In the genomic region with DNA sequence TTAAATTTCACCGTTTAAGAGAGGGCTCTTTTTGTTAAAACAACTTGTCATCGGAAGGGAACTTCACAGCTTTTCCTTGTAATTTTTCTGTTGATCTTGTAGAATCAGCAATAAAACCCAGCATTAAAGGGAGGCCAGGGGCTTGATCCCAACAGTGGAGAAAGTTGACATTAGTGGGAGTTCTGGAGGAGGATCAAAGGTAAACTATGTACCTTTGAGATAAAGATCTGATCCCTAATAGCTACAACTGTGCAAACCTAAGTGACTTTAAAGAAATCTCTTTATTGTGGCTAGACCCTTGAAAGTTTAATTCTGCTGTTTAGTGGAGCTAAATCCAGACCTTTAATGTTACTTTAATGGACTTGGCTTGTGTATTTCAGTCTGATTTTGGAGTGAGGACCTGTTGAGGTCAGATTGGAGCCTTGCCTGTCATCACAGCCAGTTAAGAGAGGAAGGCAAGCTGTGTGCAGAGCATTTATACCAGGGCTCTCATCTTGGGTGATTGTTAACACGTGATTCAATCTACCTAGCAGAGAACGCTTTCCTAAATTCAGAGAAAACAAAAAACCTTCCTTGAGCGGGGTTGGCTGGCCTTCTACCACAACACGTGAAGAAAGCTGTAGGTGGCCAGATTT, we compare ENCODE assay signal across 1 cellular context.
TF ChIP-seq lines count a peak whose summit lies in the region.

No MANE protein-coding gene starts in this region.

TF ChIP-seq in GM23338, 12 proteins besides CTCF, POLR2A, EP300 and RAD21:
- TF ChIP-seq, protein P1, sequence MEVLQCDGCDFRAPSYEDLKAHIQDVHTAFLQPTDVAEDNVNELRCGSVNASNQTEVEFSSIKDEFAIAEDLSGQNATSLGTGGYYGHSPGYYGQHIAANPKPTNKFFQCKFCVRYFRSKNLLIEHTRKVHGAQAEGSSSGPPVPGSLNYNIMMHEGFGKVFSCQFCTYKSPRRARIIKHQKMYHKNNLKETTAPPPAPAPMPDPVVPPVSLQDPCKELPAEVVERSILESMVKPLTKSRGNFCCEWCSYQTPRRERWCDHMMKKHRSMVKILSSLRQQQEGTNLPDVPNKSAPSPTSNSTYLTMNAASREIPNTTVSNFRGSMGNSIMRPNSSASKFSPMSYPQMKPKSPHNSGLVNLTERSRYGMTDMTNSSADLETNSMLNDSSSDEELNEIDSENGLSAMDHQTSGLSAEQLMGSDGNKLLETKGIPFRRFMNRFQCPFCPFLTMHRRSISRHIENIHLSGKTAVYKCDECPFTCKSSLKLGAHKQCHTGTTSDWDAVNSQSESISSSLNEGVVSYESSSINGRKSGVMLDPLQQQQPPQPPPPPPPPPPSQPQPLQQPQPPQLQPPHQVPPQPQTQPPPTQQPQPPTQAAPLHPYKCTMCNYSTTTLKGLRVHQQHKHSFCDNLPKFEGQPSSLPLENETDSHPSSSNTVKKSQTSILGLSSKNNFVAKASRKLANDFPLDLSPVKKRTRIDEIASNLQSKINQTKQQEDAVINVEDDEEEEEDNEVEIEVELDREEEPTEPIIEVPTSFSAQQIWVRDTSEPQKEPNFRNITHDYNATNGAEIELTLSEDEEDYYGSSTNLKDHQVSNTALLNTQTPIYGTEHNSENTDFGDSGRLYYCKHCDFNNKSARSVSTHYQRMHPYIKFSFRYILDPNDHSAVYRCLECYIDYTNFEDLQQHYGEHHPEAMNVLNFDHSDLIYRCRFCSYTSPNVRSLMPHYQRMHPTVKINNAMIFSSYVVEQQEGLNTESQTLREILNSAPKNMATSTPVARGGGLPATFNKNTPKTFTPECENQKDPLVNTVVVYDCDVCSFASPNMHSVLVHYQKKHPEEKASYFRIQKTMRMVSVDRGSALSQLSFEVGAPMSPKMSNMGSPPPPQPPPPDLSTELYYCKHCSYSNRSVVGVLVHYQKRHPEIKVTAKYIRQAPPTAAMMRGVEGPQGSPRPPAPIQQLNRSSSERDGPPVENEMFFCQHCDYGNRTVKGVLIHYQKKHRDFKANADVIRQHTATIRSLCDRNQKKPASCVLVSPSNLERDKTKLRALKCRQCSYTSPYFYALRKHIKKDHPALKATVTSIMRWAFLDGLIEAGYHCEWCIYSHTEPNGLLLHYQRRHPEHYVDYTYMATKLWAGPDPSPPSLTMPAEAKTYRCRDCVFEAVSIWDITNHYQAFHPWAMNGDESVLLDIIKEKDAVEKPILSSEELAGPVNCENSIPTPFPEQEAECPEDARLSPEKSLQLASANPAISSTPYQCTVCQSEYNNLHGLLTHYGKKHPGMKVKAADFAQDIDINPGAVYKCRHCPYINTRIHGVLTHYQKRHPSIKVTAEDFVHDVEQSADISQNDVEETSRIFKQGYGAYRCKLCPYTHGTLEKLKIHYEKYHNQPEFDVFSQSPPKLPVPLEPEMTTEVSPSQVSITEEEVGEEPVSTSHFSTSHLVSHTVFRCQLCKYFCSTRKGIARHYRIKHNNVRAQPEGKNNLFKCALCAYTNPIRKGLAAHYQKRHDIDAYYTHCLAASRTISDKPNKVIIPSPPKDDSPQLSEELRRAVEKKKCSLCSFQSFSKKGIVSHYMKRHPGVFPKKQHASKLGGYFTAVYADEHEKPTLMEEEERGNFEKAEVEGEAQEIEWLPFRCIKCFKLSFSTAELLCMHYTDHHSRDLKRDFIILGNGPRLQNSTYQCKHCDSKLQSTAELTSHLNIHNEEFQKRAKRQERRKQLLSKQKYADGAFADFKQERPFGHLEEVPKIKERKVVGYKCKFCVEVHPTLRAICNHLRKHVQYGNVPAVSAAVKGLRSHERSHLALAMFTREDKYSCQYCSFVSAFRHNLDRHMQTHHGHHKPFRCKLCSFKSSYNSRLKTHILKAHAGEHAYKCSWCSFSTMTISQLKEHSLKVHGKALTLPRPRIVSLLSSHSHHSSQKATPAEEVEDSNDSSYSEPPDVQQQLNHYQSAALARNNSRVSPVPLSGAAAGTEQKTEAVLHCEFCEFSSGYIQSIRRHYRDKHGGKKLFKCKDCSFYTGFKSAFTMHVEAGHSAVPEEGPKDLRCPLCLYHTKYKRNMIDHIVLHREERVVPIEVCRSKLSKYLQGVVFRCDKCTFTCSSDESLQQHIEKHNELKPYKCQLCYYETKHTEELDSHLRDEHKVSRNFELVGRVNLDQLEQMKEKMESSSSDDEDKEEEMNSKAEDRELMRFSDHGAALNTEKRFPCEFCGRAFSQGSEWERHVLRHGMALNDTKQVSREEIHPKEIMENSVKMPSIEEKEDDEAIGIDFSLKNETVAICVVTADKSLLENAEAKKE (CRISPR knock-in tag; IDR thresholded peaks at IDR 0.05), result no peak
- no peak for TF ChIP-seq ZNF114 (CRISPR knock-in tag; IDR thresholded peaks at IDR 0.05)
- no peak for TF ChIP-seq EZH2 (IDR thresholded peaks at IDR 0.05; ENCODE audit: low read depth, unreplicated experiment)
- no peak for TF ChIP-seq POLR2AphosphoS5 (IDR thresholded peaks at IDR 0.05; ENCODE audit: low read depth)
- TF ChIP-seq JUNB (IDR thresholded peaks at IDR 0.05; ENCODE audit: unreplicated experiment), result no peak
- TF ChIP-seq EZH2phosphoT487 (IDR thresholded peaks at IDR 0.05; ENCODE audit: unreplicated experiment), result no peak
- no peak for TF ChIP-seq REST (IDR thresholded peaks at IDR 0.05; ENCODE audit: unreplicated experiment)
- no peak for TF ChIP-seq ETS1 (IDR thresholded peaks at IDR 0.05)
- TF ChIP-seq NANOG (IDR thresholded peaks at IDR 0.05; ENCODE audit: borderline replicate concordance), result no peak
- no peak for TF ChIP-seq STAT1 (IDR thresholded peaks at IDR 0.05; ENCODE audit: unreplicated experiment)
- no peak for TF ChIP-seq CREB1 (CRISPR knock-in tag; IDR thresholded peaks at IDR 0.05; ENCODE audit: low read depth)
- no peak for TF ChIP-seq ZNF331 (CRISPR knock-in tag; IDR thresholded peaks at IDR 0.05; ENCODE audit: low read depth)
